8 cellular contexts compared by ENCODE assay signal in genomic region chr20:51695574-51696303, GRCh38.
DNase-seq lines count a peak whose midpoint lies in the region; ATAC-seq and TF ChIP-seq lines count a peak whose summit lies in the region.

No MANE protein-coding gene starts in this region.

- DNase-seq in AG10803 (ENCODE audit: low read depth) (peak; percentile 77), HT-29 (ENCODE audit: low spot score) (peak; percentile 87), astrocyte of the cerebellum (ENCODE audit: low read depth) (peak; percentile 43), lung microvascular endothelial cell (ENCODE audit: low read depth in 2 of 2) (peak; percentile 88 to 96), NCI-H2171 (lab: John Stamatoyannopoulos, UW) (no peak), NCI-H2196 (lab: John Stamatoyannopoulos, UW; ENCODE audit: unreplicated experiment) (no peak), GM19238 (ENCODE audit: insufficient read length, low spot score) (no peak)

- no peak for ATAC-seq in HG03520 (IDR thresholded peaks at IDR 0.05; ENCODE audit: unreplicated experiment)

- TF ChIP-seq CTCF in AG10803 (conservative IDR thresholded peaks at IDR 0.05; ENCODE audit: low read length): no peak
- no peak for TF ChIP-seq CTCF in astrocyte of the cerebellum (IDR thresholded peaks at IDR 0.05; ENCODE audit: low read depth, low read length, missing control alignments)

- in situ Hi-C loops in astrocyte of the cerebellum (cut with HindIII; ENCODE audit: low sequenced_read_pairs): no loop called here

- H3K4me3 ChIP-seq in AG10803 (ENCODE audit: low read length) (peak overlapping the region; percentile 28), astrocyte of the cerebellum (ENCODE audit: low read depth, low read length) (no peak overlapping the region)

Comparison
In these comparisons a context has a peak if more than half of its experiments do, and no peak if none do; other contexts are left out.
1. DNase-seq: peak in AG10803 (single experiment), HT-29 (single experiment), astrocyte of the cerebellum (single experiment) and lung microvascular endothelial cell (2 of 2); none in NCI-H2171 (single experiment), NCI-H2196 (single experiment) and GM19238 (single experiment).